19 cellular contexts compared by ENCODE assay signal in genomic region chr7:157425137-157425731, GRCh38.
A peak's percentile ranks its signal among the peaks of the same experiment; 100 is the strongest.
DNase-seq lines count a peak whose midpoint lies in the region; ATAC-seq and TF ChIP-seq lines count a peak whose summit lies in the region.
"Had no signal": no experiment of that assay in that cellular context is flagged by ENCODE, and none has a peak within 500 bp of the region (broad histone marks: within the 10 kb centered on the region; RNA-seq: fewer than 3 reads in every experiment).

No MANE protein-coding gene starts in this region.

- H3F3A ChIP-seq in SK-N-SH (replicated peaks; ENCODE audit: insufficient read depth) = no peaks in the 10 kb centered on the region

- H4K20me1 ChIP-seq in SK-N-SH (ENCODE audit: insufficient read depth) = no peaks in the 10 kb centered on the region
- H4K20me1 ChIP-seq in IMR-90 (ENCODE audit: insufficient read depth, low read length) = no peaks in the 10 kb centered on the region

- H2AK5ac ChIP-seq in IMR-90 (ENCODE audit: low read depth, low read length) = no peak overlapping the region

- H2BK20ac ChIP-seq in IMR-90 (ENCODE audit: low read depth, low read length) = no peak overlapping the region

- no peaks in the 10 kb centered on the region for H3K9me2 ChIP-seq in SK-N-SH

- H3K4me1 ChIP-seq in SK-N-SH (ENCODE audit: control insufficient read depth in 1 of 2, insufficient read depth in 2 of 2, low read depth in 1 of 2, low read length in 1 of 2) (peaks cover 0 to 6% of the 10 kb centered on the region in 2 experiments; a peak in 1 of 4 replicates), IMR-90 (ENCODE audit: control insufficient read depth, insufficient read depth, low read length) (no peaks in the 10 kb centered on the region), mucosa of descending colon (ENCODE audit: low read depth) (no peaks in the 10 kb centered on the region), transverse colon (no peaks in the 10 kb centered on the region), vagina (no peaks in the 10 kb centered on the region)

- TF ChIP-seq RAD21 in SK-N-SH (IDR thresholded peaks at IDR 0.05; ENCODE audit: low read length) = no peak
- TF ChIP-seq RAD21 in IMR-90 (IDR thresholded peaks at IDR 0.05; ENCODE audit: low read length) = no peak

- H2AFZ ChIP-seq in SK-N-SH (ENCODE audit: low read depth) (no peak overlapping the region), IMR-90 (replicated peaks; ENCODE audit: low read length, poor library complexity) (peak overlapping the region; percentile 21)
- H2AFZ ChIP-seq: PC-9 had no signal

- no peaks in the 10 kb centered on the region for H3K9me1 ChIP-seq in IMR-90 (ENCODE audit: insufficient read depth, low read length)

- H3K9me3 Mint-ChIP-seq in activated T-helper 17 cell treated with anti-CD3 and anti-CD28 coated beads, Interleukin-2, amount 50 U/mL, for 72 hours = no peaks in the 10 kb centered on the region
- H3K9me3 Mint-ChIP-seq: IgD-negative memory B cell had no signal

- peak; percentile 16 for ATAC-seq in SK-N-SH treated with all-trans-retinoic acid at 6 μM for 48 hours
- ATAC-seq in IMR-90 (ENCODE audit: low read depth) = no peak
- ATAC-seq in left ventricle myocardium superior = no peak
- ATAC-seq in mucosa of descending colon = peak; percentile 46
- no peak for ATAC-seq in activated T-helper 17 cell treated with anti-CD3 and anti-CD28 coated beads, Interleukin-2, amount 50 U/mL, for 72 hours (replicated peaks)

- H2AK9ac ChIP-seq in IMR-90 (replicated peaks; ENCODE audit: low read depth, low read length, poor library complexity) = no peak overlapping the region

- TF ChIP-seq EP300 in SK-N-SH (IDR thresholded peaks at IDR 0.05; ENCODE audit: borderline replicate concordance in 1 of 2, low read depth in 1 of 2, low read length in 1 of 2) (no peak), transverse colon (IDR thresholded peaks at IDR 0.05; ENCODE audit: low read depth) (no peak)

- TF ChIP-seq CTCF in SK-N-SH (IDR thresholded peaks at IDR 0.05) (no peak), IMR-90 (conservative IDR thresholded peaks at IDR 0.05; ENCODE audit: low read depth, low read length) (no peak), mucosa of descending colon (IDR thresholded peaks at IDR 0.05) (no peak), transverse colon (IDR thresholded peaks at IDR 0.05) (no peak), vagina (IDR thresholded peaks at IDR 0.05) (no peak)

- H3K56ac ChIP-seq in IMR-90 (ENCODE audit: extremely low read depth, insufficient read depth, low read length) = no peak overlapping the region

- H3K36me3 ChIP-seq in SK-N-SH (replicated peaks in 1 of 2; ENCODE audit: control insufficient read depth in 1 of 2, insufficient read depth in 2 of 2, low read length in 1 of 2) (peaks cover 0 to 6% of the 10 kb centered on the region in 2 experiments), IMR-90 (ENCODE audit: control insufficient read depth, insufficient read depth, low read length) (peaks cover 7% of the 10 kb centered on the region), mucosa of descending colon (ENCODE audit: low read depth) (no peaks in the 10 kb centered on the region), transverse colon (no peaks in the 10 kb centered on the region), vagina (no peaks in the 10 kb centered on the region)

- H3K4me2 ChIP-seq in SK-N-SH (no peak overlapping the region), IMR-90 (ENCODE audit: low read depth, low read length) (no peak overlapping the region)
- H3K4me2 ChIP-seq: PC-9 had no signal

- no peak overlapping the region for H4K5ac ChIP-seq in IMR-90 (ENCODE audit: low read depth, low read length)

- H2BK120ac ChIP-seq in IMR-90 (ENCODE audit: low read depth, low read length) = no peak overlapping the region

- no TSS peak for BruUV-seq in IMR-90 (replicated peaks; lab: Mats Ljungman, UMichigan)

- no peak for TF ChIP-seq POLR2A in IMR-90 (IDR thresholded peaks at IDR 0.05; ENCODE audit: low read depth, low read length)
- no peak for TF ChIP-seq POLR2A in transverse colon (IDR thresholded peaks at IDR 0.05)
- TF ChIP-seq POLR2A in vagina (IDR thresholded peaks at IDR 0.05) = no peak

- intact Hi-C loops in IMR-90 (cut with micrococcal nuclease) (no loop called here), left ventricle myocardium superior (cut with micrococcal nuclease) (no loop called here), mucosa of descending colon (cut with DNase I, micrococcal nuclease) (no loop called here), transverse colon (cut with DNase I; ENCODE audit: low total_unique reads) (no loop called here), vagina (cut with DNase I) (no loop called here)

- H3K27me3 ChIP-seq in SK-N-SH (ENCODE audit: insufficient read depth) (no peaks in the 10 kb centered on the region), IMR-90 (ENCODE audit: control insufficient read depth, insufficient read depth, low read length) (no peaks in the 10 kb centered on the region), transverse colon (no peaks in the 10 kb centered on the region), vagina (no peaks in the 10 kb centered on the region)

- H3K18ac ChIP-seq in IMR-90 (ENCODE audit: low read depth, low read length) = no peak overlapping the region

- H3K79me2 ChIP-seq in SK-N-SH (ENCODE audit: insufficient read depth) = no peaks in the 10 kb centered on the region

- in situ Hi-C loops in IMR-90 (cut with MboI; ENCODE audit: low sequenced_read_pairs) = no loop called here
- in situ Hi-C loops in transverse colon (cut with MboI; ENCODE audit: low pct_ligation_motif_present in 1 of 4, low pct_unique_long_range_greater_than_20kb in 1 of 4, low sequenced_read_pairs in 3 of 4) = loop anchor here in 1 of 4 donors (25.0 kb wide), 1 partner anchor 437 kb away; no protein-coding TSS in a partner anchor

- WGBS in SK-N-SH (ENCODE audit: low lambda C conversion rate) = 75% methylated on average over 8 of the region's 18 CpGs
- 77% methylated on average over 9 of the region's 18 CpGs; no CpG with 5 or more reads in 1 of the 2 experiments for WGBS in IMR-90 (ENCODE audit: extremely low coverage in 2 of 2, insufficient read length in 1 of 2), 2 experiments
- 67 to 68% methylated on average over 1 to 17 of the region's 18 CpGs for WGBS in transverse colon (ENCODE audit: low coverage in 1 of 2), 2 donors

- H3K79me1 ChIP-seq in IMR-90 (ENCODE audit: low read depth in 1 of 2, low read length in 2 of 2) = no peaks in the 10 kb centered on the region

- no peak overlapping the region for H3K4me3 ChIP-seq in SK-N-SH (ENCODE audit: low read depth in 2 of 2, low read length in 1 of 2)
- no peak overlapping the region for H3K4me3 ChIP-seq in IMR-90 (ENCODE audit: insufficient read depth, low read depth, low read length)
- no peak overlapping the region for H3K4me3 ChIP-seq in mucosa of descending colon
- no peak overlapping the region for H3K4me3 ChIP-seq in transverse colon
- no peak overlapping the region for H3K4me3 ChIP-seq in vagina
- H3K4me3 ChIP-seq: PC-9 had no signal

- POLR2A ChIA-PET in SK-N-SH (lab: Yijun Ruan, JAX) = no interaction called here
- POLR2A ChIA-PET in IMR-90 (lab: Charles Lee; ENCODE audit: unreplicated experiment) = no interaction called here

- H3K4ac ChIP-seq in IMR-90 (ENCODE audit: low read depth, low read length) = no peak overlapping the region

- DNase-seq in SK-N-SH (no peak), IMR-90 (no peak), left ventricle myocardium superior (peak; percentile 22), mucosa of descending colon (no peak), transverse colon (no peak), vagina (ENCODE audit: extremely low spot score in 2 of 2) (no peak)
- DNase-seq: 8988T, DMS153, GOT3, NCI-H1436, NCI-H2107, NCI-H226, NCI-H526, PC-9, SHP77 had no signal

- H3K23ac ChIP-seq in IMR-90 (ENCODE audit: low read depth, low read length) = no peak overlapping the region

- H4K8ac ChIP-seq in IMR-90 (ENCODE audit: low read depth in 2 of 2, low read length in 2 of 2) = no peak overlapping the region

- no peak overlapping the region for H2BK15ac ChIP-seq in IMR-90 (ENCODE audit: low read depth, low read length)

- no peak overlapping the region for H3K27ac Mint-ChIP-seq in activated T-helper 17 cell treated with anti-CD3 and anti-CD28 coated beads, Interleukin-2, amount 50 U/mL, for 72 hours
- H3K27ac Mint-ChIP-seq: IgD-negative memory B cell had no signal

- H2BK5ac ChIP-seq in IMR-90 (ENCODE audit: low read depth, low read length, poor library complexity, severe bottlenecking) = no peak overlapping the region

- no peak overlapping the region for H3K14ac ChIP-seq in IMR-90 (replicated peaks; ENCODE audit: low read depth, low read length)

- H3K36me3 Mint-ChIP-seq in activated T-helper 17 cell treated with anti-CD3 and anti-CD28 coated beads, Interleukin-2, amount 50 U/mL, for 72 hours (ENCODE audit: low read depth) = no peaks in the 10 kb centered on the region
- H3K36me3 Mint-ChIP-seq: IgD-negative memory B cell had no signal

- H3K27ac ChIP-seq in SK-N-SH (ENCODE audit: low read depth in 2 of 2, low read length in 1 of 2) (no peak overlapping the region), IMR-90 (ENCODE audit: insufficient read depth, low read length) (no peak overlapping the region), transverse colon (no peak overlapping the region), vagina (no peak overlapping the region)
- H3K27ac ChIP-seq: C4-2B, PC-9 had no signal

- no peaks in the 10 kb centered on the region for H3K4me1 Mint-ChIP-seq in activated T-helper 17 cell treated with anti-CD3 and anti-CD28 coated beads, Interleukin-2, amount 50 U/mL, for 72 hours

- CTCF ChIA-PET in SK-N-SH (lab: Yijun Ruan, JAX) (interaction anchor here (0.7 to 1.0 kb wide), 2 partner anchors 7 to 19 kb away, joined by 3 to 4 read pairs; no protein-coding TSS in a partner anchor), IMR-90 (lab: Yijun Ruan, JAX) (no interaction called here)

- H3K9ac ChIP-seq in SK-N-SH (no peak overlapping the region), IMR-90 (ENCODE audit: low read depth, low read length) (no peak overlapping the region)

- no peak overlapping the region for H3K4me3 Mint-ChIP-seq in activated T-helper 17 cell treated with anti-CD3 and anti-CD28 coated beads, Interleukin-2, amount 50 U/mL, for 72 hours
- H3K4me3 Mint-ChIP-seq: IgD-negative memory B cell had no signal

- H3K27me3 Mint-ChIP-seq in activated T-helper 17 cell treated with anti-CD3 and anti-CD28 coated beads, Interleukin-2, amount 50 U/mL, for 72 hours = no peaks in the 10 kb centered on the region
- H3K27me3 Mint-ChIP-seq: IgD-negative memory B cell had no signal

- H3K9me3 ChIP-seq in SK-N-SH (no peaks in the 10 kb centered on the region), IMR-90 (ENCODE audit: control insufficient read depth, insufficient read depth, low read length) (no peaks in the 10 kb centered on the region), mucosa of descending colon (no peaks in the 10 kb centered on the region), transverse colon (no peaks in the 10 kb centered on the region), vagina (no peaks in the 10 kb centered on the region)

- no peak overlapping the region for H4K91ac ChIP-seq in IMR-90 (ENCODE audit: insufficient read depth, low read depth, low read length)

- dilution Hi-C loops in IMR-90 (cut with HindIII; ENCODE audit: low sequenced_read_pairs, unreplicated experiment) = no loop called here

TF ChIP-seq in SK-N-SH treated with all-trans-retinoic acid at 6 μM for 48 hours, 23 proteins besides CTCF, POLR2A, EP300 and RAD21 (continues in another document):
- TF ChIP-seq PPARA (CRISPR knock-in tag; IDR thresholded peaks at IDR 0.05; ENCODE audit: borderline replicate concordance) = no peak

TF ChIP-seq in IMR-90, 13 proteins besides CTCF, POLR2A, EP300 and RAD21 (continues in another document):
- no peak for TF ChIP-seq CHD1 (IDR thresholded peaks at IDR 0.05; ENCODE audit: low read depth, low read length)

Comparison
In these comparisons a context has a peak if more than half of its experiments do, and no peak if none do; other contexts are left out.
1. ATAC-seq: peak in SK-N-SH treated with all-trans-retinoic acid at 6 μM for 48 hours (single experiment) and mucosa of descending colon (single experiment); none in IMR-90 (single experiment), left ventricle myocardium superior (single experiment) and activated T-helper 17 cell treated with anti-CD3 and anti-CD28 coated beads, Interleukin-2, amount 50 U/mL, for 72 hours (single experiment).